In genomic region chr14:99133563-99134332, GRCh38 we compare ENCODE assay signal across 14 cellular contexts.
A peak's percentile ranks its signal among the peaks of the same experiment; 100 is the strongest.
DNase-seq lines count a peak whose midpoint lies in the region; ATAC-seq and TF ChIP-seq lines count a peak whose summit lies in the region.
"Had no signal": no experiment of that assay in that cellular context is flagged by ENCODE, and none has a peak within 500 bp of the region (broad histone marks: within the 10 kb centered on the region; RNA-seq: fewer than 3 reads in every experiment).

No MANE protein-coding gene starts in this region.

- H3K27me3 Mint-ChIP-seq in nephron (ENCODE audit: low read depth): peaks cover 44% of the 10 kb centered on the region

- TF ChIP-seq CTCF in RWPE2 (IDR thresholded peaks at IDR 0.05; ENCODE audit: poor library complexity, severe bottlenecking) (peak; percentile 7), esophagus muscularis mucosa (IDR thresholded peaks at IDR 0.05) (no peak), nephron (IDR thresholded peaks at IDR 0.05; ENCODE audit: unreplicated experiment in 3 of 3) (no peak)

- TF ChIP-seq POLR2A in esophagus muscularis mucosa (IDR thresholded peaks at IDR 0.05; ENCODE audit: low read depth): no peak

- 57% methylated on average over 14 of the region's 17 CpGs for WGBS in esophagus muscularis mucosa

- no peak overlapping the region for H3K4me3 Mint-ChIP-seq in nephron

- no peak overlapping the region for H3K9ac ChIP-seq in BLaER1

- 0 out of 2 replicates have a peak overlapping the region, but pooled peaks have one; percentile 7 for H3K27ac ChIP-seq in BLaER1
- H3K27ac ChIP-seq in RWPE2 (ENCODE audit: poor library complexity, severe bottlenecking): no peak overlapping the region
- H3K27ac ChIP-seq in esophagus muscularis mucosa (replicated peaks in 1 of 4): no peak overlapping the region
- H3K27ac ChIP-seq: Peyer's patch, transverse colon had no signal

- H3K9me3 Mint-ChIP-seq in nephron: no peaks in the 10 kb centered on the region

- H3K4me1 Mint-ChIP-seq in nephron: peaks cover 46% of the 10 kb centered on the region

- H3K4me2 ChIP-seq in BLaER1: peak overlapping the region; percentile 18; the same call in 1 of the 2 replicates

- H3K36me3 ChIP-seq in BLaER1: no peaks in the 10 kb centered on the region
- H3K36me3 ChIP-seq in RWPE2 (ENCODE audit: low read depth): no peaks in the 10 kb centered on the region
- no peaks in the 10 kb centered on the region for H3K36me3 ChIP-seq in esophagus muscularis mucosa
- H3K36me3 ChIP-seq: Peyer's patch, transverse colon had no signal

- H3K9me3 ChIP-seq in BLaER1 (no peaks in the 10 kb centered on the region), RWPE2 (ENCODE audit: severe bottlenecking) (no peaks in the 10 kb centered on the region), esophagus muscularis mucosa (no peaks in the 10 kb centered on the region)
- H3K9me3 ChIP-seq: mucosa of descending colon, Peyer's patch, transverse colon had no signal

- H3K36me3 Mint-ChIP-seq in nephron (ENCODE audit: low read depth): no peaks in the 10 kb centered on the region

- DNase-seq in RWPE2 (ENCODE audit: low spot score): no peak
- peak; percentile 91 for DNase-seq in esophagus muscularis mucosa (ENCODE audit: extremely low spot score)
- no peak for DNase-seq in NCI-H1092 treated with DMSO at 0.1 percent for 48 hours (lab: John Stamatoyannopoulos, UW)
- no peak for DNase-seq in NCI-H748 treated with DMSO at 0.1 percent for 48 hours (lab: John Stamatoyannopoulos, UW)
- DNase-seq in SIG-M5 (lab: John Stamatoyannopoulos, UW): no peak
- DNase-seq: mucosa of descending colon; NCI-H1417; stimulated activated CD4-positive, alpha-beta T cell treated with anti-CD3 and anti-CD28 coated beads, Interleukin-1b, Interleukin-23, amount 100 ng/mL, for 48 hours; T1000; transverse colon had no signal

- ATAC-seq in RWPE2 (ENCODE audit: low read depth) (peak; percentile 45), GM19328 (IDR thresholded peaks at IDR 0.05; ENCODE audit: unreplicated experiment) (no peak)
- ATAC-seq: mucosa of descending colon had no signal

- TF ChIP-seq EP300 in esophagus muscularis mucosa (IDR thresholded peaks at IDR 0.05): no peak

- H3K4me1 ChIP-seq in BLaER1 (peaks cover 24% of the 10 kb centered on the region), RWPE2 (ENCODE audit: insufficient read depth, poor library complexity, severe bottlenecking) (peaks cover 12% of the 10 kb centered on the region), esophagus muscularis mucosa (peaks cover 0 to 9% (median 3%) of the 10 kb centered on the region in 4 donors)
- H3K4me1 ChIP-seq: Peyer's patch, transverse colon had no signal

- peak overlapping the region; percentile 21 to 83 (median 32) for H3K27ac Mint-ChIP-seq in nephron

- intact Hi-C loops in esophagus muscularis mucosa (cut with DNase I): no loop called here

- H4K20me1 ChIP-seq in BLaER1: no peaks in the 10 kb centered on the region

- no peak overlapping the region for H3K4me3 ChIP-seq in BLaER1
- H3K4me3 ChIP-seq in RWPE2 (ENCODE audit: severe bottlenecking): no peak overlapping the region
- H3K4me3 ChIP-seq in esophagus muscularis mucosa: no peak overlapping the region
- H3K4me3 ChIP-seq: mucosa of descending colon, Peyer's patch, transverse colon had no signal

- H3K27me3 ChIP-seq in BLaER1: no peaks in the 10 kb centered on the region
- H3K27me3 ChIP-seq in RWPE2 (ENCODE audit: insufficient read depth, poor library complexity, severe bottlenecking): no peaks in the 10 kb centered on the region
- H3K27me3 ChIP-seq in esophagus muscularis mucosa: no peaks in the 10 kb centered on the region
- H3K27me3 ChIP-seq: Peyer's patch, transverse colon had no signal
